ENCODE assay signal across 1 cellular context in genomic region chr17:17993852-17994251, GRCh38.
TF ChIP-seq lines count a peak whose summit lies in the region.

No MANE protein-coding gene starts in this region.

TF ChIP-seq in HepG2, 621 proteins besides CTCF, POLR2A, EP300 and RAD21:
- no peak for TF ChIP-seq POLR2G (IDR thresholded peaks at IDR 0.05; ENCODE audit: low read depth, low read length)
